9 cellular contexts compared by ENCODE assay signal in genomic region chr5:119355636-119356383, GRCh38. TPM values are rescaled to one million over a fixed set of nuclear protein-coding genes. Genes with fewer than 3 reads are reported as not detected.
A peak's percentile ranks its signal among the peaks of the same experiment; 100 is the strongest.
DNase-seq lines count a peak whose midpoint lies in the region; ATAC-seq and TF ChIP-seq lines count a peak whose summit lies in the region.
"Had no signal": no experiment of that assay in that cellular context is flagged by ENCODE, and none has a peak within 500 bp of the region (broad histone marks: within the 10 kb centered on the region; RNA-seq: fewer than 3 reads in every experiment).

TSS of gene TNFAIP8 (plus strand) at chr5:119356019. CDS start at chr5:119356091, 72 bp downstream.

- H3F3A ChIP-seq in SU-DHL-6 (ENCODE audit: insufficient read depth) = peaks cover 66% of the 10 kb centered on the region

- H3K27ac ChIP-seq in SU-DHL-6 (ENCODE audit: low read depth, low read length) = peak within 1 kb of the TSS; percentile 98
- H3K27ac ChIP-seq: 22Rv1 had no signal

- H3K9me2 ChIP-seq in SU-DHL-6 (replicated peaks; ENCODE audit: insufficient read depth, low read length) = no peaks in the 10 kb centered on the region

- peaks cover 13% of the 10 kb centered on the region; the same call in 1 of the 2 replicates for H4K20me1 ChIP-seq in SU-DHL-6 (ENCODE audit: low read depth, low read length)

- peak within 1 kb of the TSS; percentile 99 for H3K4me2 ChIP-seq in SU-DHL-6 (ENCODE audit: low read depth, low read length, poor library complexity, severe bottlenecking)

- H2AFZ ChIP-seq in SU-DHL-6 (ENCODE audit: low read depth, low read length, severe bottlenecking) = no peak within 1 kb of the TSS

- peaks cover 88% of the 10 kb centered on the region for H3K79me2 ChIP-seq in SU-DHL-6 (ENCODE audit: insufficient read depth, low read length)

- TF ChIP-seq CTCF in SU-DHL-6 (IDR thresholded peaks at IDR 0.05; ENCODE audit: insufficient read depth, low read length, poor library complexity, severe bottlenecking) = no peak

- DNase-seq in DMS 273 (lab: John Stamatoyannopoulos, UW; ENCODE audit: unreplicated experiment) (peak; percentile 53), DMS 273 treated with DMSO at 0.1 percent for 48 hours (lab: John Stamatoyannopoulos, UW) (no peak), amniotic epithelial cell (ENCODE audit: low read depth) (peak; percentile 24), hepatic stellate cell (ENCODE audit: low spot score) (peak; percentile 60), renal cortical epithelial cell (ENCODE audit: low read depth) (peak; percentile 47), NCI-H2227 treated with DMSO at 0.1 percent for 48 hours (lab: John Stamatoyannopoulos, UW) (no peak)

- H3K9me3 ChIP-seq in SU-DHL-6 (ENCODE audit: insufficient read depth, low read length) = no peaks in the 10 kb centered on the region

- no peaks in the 10 kb centered on the region for H3K36me3 ChIP-seq in SU-DHL-6 (ENCODE audit: low read length)

- peak; percentile 43 for ATAC-seq in HG03064 (IDR thresholded peaks at IDR 0.05; ENCODE audit: low read depth, unreplicated experiment)

- peak within 1 kb of the TSS; percentile 82 for H3K4me3 ChIP-seq in SU-DHL-6 (ENCODE audit: insufficient read depth, low read length, poor library complexity, severe bottlenecking)

- H3K9ac ChIP-seq in SU-DHL-6 (ENCODE audit: low read length) = peak within 1 kb of the TSS; percentile 86

- no peaks in the 10 kb centered on the region for H3K27me3 ChIP-seq in SU-DHL-6 (ENCODE audit: low read length)

RNA-seq across cellular contexts. Expression of gene TNFAIP8, which starts in this region (rescaled TPM):
- 57.9 and 75.7 TPM in 2 replicates for total RNA-seq in renal cortical epithelial cell

Comparison
In these comparisons a context has a peak if more than half of its experiments do, and no peak if none do; other contexts are left out.
1. DNase-seq: peak in DMS 273 (single experiment), amniotic epithelial cell (single experiment), hepatic stellate cell (single experiment) and renal cortical epithelial cell (single experiment); none in DMS 273 treated with DMSO at 0.1 percent for 48 hours (single experiment) and NCI-H2227 treated with DMSO at 0.1 percent for 48 hours (single experiment).